In the genomic region with DNA sequence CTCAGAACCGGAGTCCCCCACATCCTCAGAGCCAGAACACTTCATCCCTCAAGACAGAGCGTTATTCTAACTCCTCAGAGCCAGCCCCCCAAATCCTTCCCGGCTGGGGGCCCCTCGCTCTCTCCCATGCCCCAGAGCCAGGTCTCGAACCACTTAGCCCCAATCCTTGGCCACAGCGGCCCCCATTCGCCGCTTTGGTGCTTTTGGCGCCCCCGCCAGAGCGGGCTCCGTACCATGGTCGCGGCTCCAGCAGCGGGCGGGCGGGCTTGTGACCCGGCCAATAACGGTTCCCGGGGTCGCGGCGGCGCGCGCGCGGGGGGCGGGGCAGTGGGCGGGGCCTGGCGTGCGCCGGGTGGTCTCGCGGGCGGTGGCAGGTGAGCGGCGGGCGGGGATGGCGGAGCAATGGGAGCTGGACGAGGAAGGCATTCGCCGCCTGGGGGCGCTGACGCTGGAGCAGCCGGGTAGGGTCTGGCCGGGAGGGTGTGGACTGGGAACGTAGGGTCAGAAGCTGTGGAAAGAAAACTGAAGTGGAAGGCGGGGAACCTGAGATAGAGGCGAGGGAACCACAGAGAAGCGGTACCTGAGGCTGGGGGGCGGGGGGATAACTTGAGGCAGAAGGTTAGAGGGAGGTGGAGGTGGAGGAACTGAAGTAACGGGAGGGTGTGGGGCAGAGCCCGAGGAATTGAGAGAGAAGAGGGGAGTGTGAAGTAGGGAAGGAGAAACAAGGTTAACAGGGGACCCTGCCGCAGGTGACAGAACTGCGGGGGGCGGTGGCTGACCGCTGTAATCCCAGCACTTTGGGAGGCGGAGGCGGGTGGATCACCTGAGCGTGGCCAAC, we compare ENCODE assay signal across 1 cellular context.
TF ChIP-seq lines count a peak whose summit lies in the region.

A gene (minus strand): TSS at position 270 of the 838 bp plus-strand sequence. CDS start 34 bp downstream, at position 236.
A gene with protein sequence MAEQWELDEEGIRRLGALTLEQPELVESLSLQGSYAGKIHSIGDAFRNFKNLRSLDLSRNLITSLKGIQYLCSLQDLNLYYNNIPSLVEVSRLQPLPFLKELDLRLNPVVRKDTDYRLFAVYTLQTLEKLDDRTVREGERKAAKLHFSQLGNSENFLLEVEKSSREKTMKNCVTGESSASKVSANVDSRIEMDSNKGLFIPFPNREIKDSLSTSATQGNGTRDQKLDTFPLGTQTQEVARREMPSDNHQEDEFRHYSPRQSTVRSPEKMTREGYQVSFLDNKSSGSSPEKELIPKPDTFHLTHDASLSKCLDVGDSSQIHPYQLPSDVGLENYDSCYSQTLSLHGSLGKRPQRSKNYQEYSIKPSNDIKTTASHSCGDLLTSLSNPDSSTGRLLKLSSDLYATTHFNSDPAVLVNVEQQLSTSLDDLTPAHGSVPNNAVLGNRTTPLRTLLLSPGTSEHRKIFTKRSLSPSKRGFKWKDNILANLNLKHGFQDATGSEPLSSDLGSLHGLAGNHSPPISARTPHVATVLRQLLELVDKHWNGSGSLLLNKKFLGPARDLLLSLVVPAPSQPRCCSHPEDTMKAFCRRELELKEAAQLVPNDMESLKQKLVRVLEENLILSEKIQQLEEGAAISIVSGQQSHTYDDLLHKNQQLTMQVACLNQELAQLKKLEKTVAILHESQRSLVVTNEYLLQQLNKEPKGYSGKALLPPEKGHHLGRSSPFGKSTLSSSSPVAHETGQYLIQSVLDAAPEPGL (plus strand): TSS at position 344 of the 838 bp plus-strand sequence. CDS start 48 bp downstream, at position 392.

TF ChIP-seq in WTC11, 78 proteins besides CTCF, POLR2A, EP300 and RAD21 (continued from another document and continues in another):
- TF ChIP-seq, protein P1, sequence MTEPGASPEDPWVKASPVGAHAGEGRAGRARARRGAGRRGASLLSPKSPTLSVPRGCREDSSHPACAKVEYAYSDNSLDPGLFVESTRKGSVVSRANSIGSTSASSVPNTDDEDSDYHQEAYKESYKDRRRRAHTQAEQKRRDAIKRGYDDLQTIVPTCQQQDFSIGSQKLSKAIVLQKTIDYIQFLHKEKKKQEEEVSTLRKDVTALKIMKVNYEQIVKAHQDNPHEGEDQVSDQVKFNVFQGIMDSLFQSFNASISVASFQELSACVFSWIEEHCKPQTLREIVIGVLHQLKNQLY (CRISPR knock-in tag; IDR thresholded peaks at IDR 0.05): no peak
- TF ChIP-seq NR2C2 (CRISPR knock-in tag; IDR thresholded peaks at IDR 0.05) (no peak), KAT7 (CRISPR knock-in tag; IDR thresholded peaks at IDR 0.05; ENCODE audit: borderline replicate concordance) (no peak), ZNF317 (CRISPR knock-in tag; IDR thresholded peaks at IDR 0.05; ENCODE audit: borderline replicate concordance, low read depth) (no peak), SP1 (CRISPR knock-in tag; conservative IDR thresholded peaks at IDR 0.05) (peak; percentile 83), ZNF416 (CRISPR knock-in tag; IDR thresholded peaks at IDR 0.05) (no peak), SMAD3 (CRISPR knock-in tag; IDR thresholded peaks at IDR 0.05; ENCODE audit: borderline replicate concordance) (no peak), TEAD4 (CRISPR knock-in tag; IDR thresholded peaks at IDR 0.05) (no peak), JAZF1 (CRISPR knock-in tag; IDR thresholded peaks at IDR 0.05) (no peak), GRHL2 (CRISPR knock-in tag; IDR thresholded peaks at IDR 0.05; ENCODE audit: insufficient replicate concordance, severe bottlenecking) (no peak), NR3C1 (CRISPR knock-in tag; conservative IDR thresholded peaks at IDR 0.05; ENCODE audit: low read depth) (0 out of 2 replicates have a peak, but pooled peaks have one; percentile 21), ESRRA (CRISPR knock-in tag; IDR thresholded peaks at IDR 0.05; ENCODE audit: borderline replicate concordance) (no peak), FOXK1 (CRISPR knock-in tag; IDR thresholded peaks at IDR 0.05) (no peak)
- TF ChIP-seq, protein P2, sequence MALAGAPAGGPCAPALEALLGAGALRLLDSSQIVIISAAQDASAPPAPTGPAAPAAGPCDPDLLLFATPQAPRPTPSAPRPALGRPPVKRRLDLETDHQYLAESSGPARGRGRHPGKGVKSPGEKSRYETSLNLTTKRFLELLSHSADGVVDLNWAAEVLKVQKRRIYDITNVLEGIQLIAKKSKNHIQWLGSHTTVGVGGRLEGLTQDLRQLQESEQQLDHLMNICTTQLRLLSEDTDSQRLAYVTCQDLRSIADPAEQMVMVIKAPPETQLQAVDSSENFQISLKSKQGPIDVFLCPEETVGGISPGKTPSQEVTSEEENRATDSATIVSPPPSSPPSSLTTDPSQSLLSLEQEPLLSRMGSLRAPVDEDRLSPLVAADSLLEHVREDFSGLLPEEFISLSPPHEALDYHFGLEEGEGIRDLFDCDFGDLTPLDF (CRISPR knock-in tag; IDR thresholded peaks at IDR 0.05): no peak
- TF ChIP-seq, protein P3, sequence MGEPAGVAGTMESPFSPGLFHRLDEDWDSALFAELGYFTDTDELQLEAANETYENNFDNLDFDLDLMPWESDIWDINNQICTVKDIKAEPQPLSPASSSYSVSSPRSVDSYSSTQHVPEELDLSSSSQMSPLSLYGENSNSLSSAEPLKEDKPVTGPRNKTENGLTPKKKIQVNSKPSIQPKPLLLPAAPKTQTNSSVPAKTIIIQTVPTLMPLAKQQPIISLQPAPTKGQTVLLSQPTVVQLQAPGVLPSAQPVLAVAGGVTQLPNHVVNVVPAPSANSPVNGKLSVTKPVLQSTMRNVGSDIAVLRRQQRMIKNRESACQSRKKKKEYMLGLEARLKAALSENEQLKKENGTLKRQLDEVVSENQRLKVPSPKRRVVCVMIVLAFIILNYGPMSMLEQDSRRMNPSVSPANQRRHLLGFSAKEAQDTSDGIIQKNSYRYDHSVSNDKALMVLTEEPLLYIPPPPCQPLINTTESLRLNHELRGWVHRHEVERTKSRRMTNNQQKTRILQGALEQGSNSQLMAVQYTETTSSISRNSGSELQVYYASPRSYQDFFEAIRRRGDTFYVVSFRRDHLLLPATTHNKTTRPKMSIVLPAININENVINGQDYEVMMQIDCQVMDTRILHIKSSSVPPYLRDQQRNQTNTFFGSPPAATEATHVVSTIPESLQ (CRISPR knock-in tag; IDR thresholded peaks at IDR 0.05): no peak
- TF ChIP-seq, protein P4, sequence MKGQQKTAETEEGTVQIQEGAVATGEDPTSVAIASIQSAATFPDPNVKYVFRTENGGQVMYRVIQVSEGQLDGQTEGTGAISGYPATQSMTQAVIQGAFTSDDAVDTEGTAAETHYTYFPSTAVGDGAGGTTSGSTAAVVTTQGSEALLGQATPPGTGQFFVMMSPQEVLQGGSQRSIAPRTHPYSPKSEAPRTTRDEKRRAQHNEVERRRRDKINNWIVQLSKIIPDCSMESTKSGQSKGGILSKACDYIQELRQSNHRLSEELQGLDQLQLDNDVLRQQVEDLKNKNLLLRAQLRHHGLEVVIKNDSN (CRISPR knock-in tag; IDR thresholded peaks at IDR 0.05): no peak
- TF ChIP-seq, protein P5, sequence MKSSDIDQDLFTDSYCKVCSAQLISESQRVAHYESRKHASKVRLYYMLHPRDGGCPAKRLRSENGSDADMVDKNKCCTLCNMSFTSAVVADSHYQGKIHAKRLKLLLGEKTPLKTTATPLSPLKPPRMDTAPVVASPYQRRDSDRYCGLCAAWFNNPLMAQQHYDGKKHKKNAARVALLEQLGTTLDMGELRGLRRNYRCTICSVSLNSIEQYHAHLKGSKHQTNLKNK (CRISPR knock-in tag; IDR thresholded peaks at IDR 0.05): no peak
- TF ChIP-seq, protein P6, sequence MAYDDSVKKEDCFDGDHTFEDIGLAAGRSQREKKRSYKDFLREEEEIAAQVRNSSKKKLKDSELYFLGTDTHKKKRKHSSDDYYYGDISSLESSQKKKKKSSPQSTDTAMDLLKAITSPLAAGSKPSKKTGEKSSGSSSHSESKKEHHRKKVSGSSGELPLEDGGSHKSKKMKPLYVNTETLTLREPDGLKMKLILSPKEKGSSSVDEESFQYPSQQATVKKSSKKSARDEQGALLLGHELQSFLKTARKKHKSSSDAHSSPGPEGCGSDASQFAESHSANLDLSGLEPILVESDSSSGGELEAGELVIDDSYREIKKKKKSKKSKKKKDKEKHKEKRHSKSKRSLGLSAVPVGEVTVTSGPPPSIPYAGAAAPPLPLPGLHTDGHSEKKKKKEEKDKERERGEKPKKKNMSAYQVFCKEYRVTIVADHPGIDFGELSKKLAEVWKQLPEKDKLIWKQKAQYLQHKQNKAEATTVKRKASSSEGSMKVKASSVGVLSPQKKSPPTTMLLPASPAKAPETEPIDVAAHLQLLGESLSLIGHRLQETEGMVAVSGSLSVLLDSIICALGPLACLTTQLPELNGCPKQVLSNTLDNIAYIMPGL (CRISPR knock-in tag; IDR thresholded peaks at IDR 0.05): no peak
- TF ChIP-seq, protein P7, sequence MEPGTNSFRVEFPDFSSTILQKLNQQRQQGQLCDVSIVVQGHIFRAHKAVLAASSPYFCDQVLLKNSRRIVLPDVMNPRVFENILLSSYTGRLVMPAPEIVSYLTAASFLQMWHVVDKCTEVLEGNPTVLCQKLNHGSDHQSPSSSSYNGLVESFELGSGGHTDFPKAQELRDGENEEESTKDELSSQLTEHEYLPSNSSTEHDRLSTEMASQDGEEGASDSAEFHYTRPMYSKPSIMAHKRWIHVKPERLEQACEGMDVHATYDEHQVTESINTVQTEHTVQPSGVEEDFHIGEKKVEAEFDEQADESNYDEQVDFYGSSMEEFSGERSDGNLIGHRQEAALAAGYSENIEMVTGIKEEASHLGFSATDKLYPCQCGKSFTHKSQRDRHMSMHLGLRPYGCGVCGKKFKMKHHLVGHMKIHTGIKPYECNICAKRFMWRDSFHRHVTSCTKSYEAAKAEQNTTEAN (CRISPR knock-in tag; IDR thresholded peaks at IDR 0.05): no peak
- TF ChIP-seq, protein P8, sequence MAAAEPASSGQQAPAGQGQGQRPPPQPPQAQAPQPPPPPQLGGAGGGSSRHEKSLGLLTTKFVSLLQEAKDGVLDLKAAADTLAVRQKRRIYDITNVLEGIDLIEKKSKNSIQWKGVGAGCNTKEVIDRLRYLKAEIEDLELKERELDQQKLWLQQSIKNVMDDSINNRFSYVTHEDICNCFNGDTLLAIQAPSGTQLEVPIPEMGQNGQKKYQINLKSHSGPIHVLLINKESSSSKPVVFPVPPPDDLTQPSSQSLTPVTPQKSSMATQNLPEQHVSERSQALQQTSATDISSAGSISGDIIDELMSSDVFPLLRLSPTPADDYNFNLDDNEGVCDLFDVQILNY (CRISPR knock-in tag; IDR thresholded peaks at IDR 0.05): peak; percentile 76; the same call in 1 of the 2 replicates
- TF ChIP-seq, protein P9, sequence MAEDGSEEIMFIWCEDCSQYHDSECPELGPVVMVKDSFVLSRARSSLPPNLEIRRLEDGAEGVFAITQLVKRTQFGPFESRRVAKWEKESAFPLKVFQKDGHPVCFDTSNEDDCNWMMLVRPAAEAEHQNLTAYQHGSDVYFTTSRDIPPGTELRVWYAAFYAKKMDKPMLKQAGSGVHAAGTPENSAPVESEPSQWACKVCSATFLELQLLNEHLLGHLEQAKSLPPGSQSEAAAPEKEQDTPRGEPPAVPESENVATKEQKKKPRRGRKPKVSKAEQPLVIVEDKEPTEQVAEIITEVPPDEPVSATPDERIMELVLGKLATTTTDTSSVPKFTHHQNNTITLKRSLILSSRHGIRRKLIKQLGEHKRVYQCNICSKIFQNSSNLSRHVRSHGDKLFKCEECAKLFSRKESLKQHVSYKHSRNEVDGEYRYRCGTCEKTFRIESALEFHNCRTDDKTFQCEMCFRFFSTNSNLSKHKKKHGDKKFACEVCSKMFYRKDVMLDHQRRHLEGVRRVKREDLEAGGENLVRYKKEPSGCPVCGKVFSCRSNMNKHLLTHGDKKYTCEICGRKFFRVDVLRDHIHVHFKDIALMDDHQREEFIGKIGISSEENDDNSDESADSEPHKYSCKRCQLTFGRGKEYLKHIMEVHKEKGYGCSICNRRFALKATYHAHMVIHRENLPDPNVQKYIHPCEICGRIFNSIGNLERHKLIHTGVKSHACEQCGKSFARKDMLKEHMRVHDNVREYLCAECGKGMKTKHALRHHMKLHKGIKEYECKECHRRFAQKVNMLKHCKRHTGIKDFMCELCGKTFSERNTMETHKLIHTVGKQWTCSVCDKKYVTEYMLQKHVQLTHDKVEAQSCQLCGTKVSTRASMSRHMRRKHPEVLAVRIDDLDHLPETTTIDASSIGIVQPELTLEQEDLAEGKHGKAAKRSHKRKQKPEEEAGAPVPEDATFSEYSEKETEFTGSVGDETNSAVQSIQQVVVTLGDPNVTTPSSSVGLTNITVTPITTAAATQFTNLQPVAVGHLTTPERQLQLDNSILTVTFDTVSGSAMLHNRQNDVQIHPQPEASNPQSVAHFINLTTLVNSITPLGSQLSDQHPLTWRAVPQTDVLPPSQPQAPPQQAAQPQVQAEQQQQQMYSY (CRISPR knock-in tag; IDR thresholded peaks at IDR 0.05): no peak
- TF ChIP-seq, protein P10, sequence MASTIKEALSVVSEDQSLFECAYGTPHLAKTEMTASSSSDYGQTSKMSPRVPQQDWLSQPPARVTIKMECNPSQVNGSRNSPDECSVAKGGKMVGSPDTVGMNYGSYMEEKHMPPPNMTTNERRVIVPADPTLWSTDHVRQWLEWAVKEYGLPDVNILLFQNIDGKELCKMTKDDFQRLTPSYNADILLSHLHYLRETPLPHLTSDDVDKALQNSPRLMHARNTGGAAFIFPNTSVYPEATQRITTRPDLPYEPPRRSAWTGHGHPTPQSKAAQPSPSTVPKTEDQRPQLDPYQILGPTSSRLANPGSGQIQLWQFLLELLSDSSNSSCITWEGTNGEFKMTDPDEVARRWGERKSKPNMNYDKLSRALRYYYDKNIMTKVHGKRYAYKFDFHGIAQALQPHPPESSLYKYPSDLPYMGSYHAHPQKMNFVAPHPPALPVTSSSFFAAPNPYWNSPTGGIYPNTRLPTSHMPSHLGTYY (CRISPR knock-in tag; IDR thresholded peaks at IDR 0.05): no peak
- TF ChIP-seq, protein P11, sequence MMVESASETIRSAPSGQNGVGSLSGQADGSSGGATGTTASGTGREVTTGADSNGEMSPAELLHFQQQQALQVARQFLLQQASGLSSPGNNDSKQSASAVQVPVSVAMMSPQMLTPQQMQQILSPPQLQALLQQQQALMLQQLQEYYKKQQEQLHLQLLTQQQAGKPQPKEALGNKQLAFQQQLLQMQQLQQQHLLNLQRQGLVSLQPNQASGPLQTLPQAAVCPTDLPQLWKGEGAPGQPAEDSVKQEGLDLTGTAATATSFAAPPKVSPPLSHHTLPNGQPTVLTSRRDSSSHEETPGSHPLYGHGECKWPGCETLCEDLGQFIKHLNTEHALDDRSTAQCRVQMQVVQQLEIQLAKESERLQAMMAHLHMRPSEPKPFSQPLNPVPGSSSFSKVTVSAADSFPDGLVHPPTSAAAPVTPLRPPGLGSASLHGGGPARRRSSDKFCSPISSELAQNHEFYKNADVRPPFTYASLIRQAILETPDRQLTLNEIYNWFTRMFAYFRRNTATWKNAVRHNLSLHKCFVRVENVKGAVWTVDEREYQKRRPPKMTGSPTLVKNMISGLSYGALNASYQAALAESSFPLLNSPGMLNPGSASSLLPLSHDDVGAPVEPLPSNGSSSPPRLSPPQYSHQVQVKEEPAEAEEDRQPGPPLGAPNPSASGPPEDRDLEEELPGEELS (CRISPR knock-in tag; IDR thresholded peaks at IDR 0.05): 0 out of 2 replicates have a peak, but pooled peaks have one; percentile 38
